ENCODE assay signal across 8 cellular contexts in the genomic region with DNA sequence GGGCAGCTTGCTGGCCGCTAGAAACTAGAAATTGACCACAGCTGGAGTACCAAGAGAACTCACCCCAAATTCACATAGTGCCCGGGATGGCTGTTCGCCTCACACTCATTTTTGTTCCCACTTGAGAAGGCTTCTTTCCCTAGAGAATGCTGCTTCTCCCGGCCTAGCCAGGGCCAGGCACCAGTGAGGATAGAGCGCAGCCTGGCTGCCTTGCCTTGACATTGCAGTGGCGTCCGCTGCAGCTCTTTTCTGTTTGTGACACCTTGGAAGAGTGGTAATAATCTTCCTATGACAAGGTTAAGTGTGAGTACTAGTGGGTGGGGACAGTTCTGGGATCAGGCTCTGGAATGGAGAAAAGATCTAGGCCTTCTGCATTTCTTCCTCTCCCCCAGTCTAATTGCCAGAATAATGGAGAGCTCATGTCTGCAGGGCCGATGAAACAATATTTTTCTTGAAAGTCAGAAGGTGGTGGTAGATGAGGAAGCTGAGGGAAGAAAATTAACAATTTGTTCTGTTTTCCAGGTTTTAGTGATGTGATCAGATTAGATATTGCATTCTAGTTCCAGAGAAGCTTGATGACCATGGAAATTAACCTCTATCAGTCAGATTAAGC. TPM values are rescaled to one million over a fixed set of nuclear protein-coding genes. Genes with fewer than 3 reads are reported as not detected.
DNase-seq lines count a peak whose midpoint lies in the region; ATAC-seq and TF ChIP-seq lines count a peak whose summit lies in the region.

No MANE protein-coding gene starts in this region.

- TF ChIP-seq CTCF in LNCaP clone FGC (IDR thresholded peaks at IDR 0.05; ENCODE audit: control insufficient read depth, extremely low read depth, insufficient read depth), result peak; percentile 96
- TF ChIP-seq CTCF in tibial nerve (IDR thresholded peaks at IDR 0.05), result peak; percentile 94 to 98 (median 96)

- H3K4me3 ChIP-seq in LNCaP clone FGC (ENCODE audit: low read depth, low read length) (peak overlapping the region; percentile 74), tibial nerve (peak overlapping the region; percentile 64 to 84 (median 68))

- peak; percentile 44 for ATAC-seq in GM21737 (IDR thresholded peaks at IDR 0.05; ENCODE audit: unreplicated experiment)
- ATAC-seq in activated naive CD4-positive, alpha-beta T cell treated with anti-CD3 and anti-CD28 coated beads, Interleukin-2, amount 50 U/mL, for 72 hours, result peak; percentile 39 to 40

- H3K9me3 Mint-ChIP-seq in activated naive CD4-positive, alpha-beta T cell treated with anti-CD3 and anti-CD28 coated beads, Interleukin-2, amount 50 U/mL, for 72 hours, result no peaks in the 10 kb centered on the region

- no peaks in the 10 kb centered on the region for H3K27me3 ChIP-seq in tibial nerve

- DNase-seq in DMS153 treated with DMSO at 0.1 percent for 48 hours (lab: John Stamatoyannopoulos, UW; ENCODE audit: unreplicated experiment) (peak; percentile 77), LNCaP clone FGC (ENCODE audit: low read depth) (peak; percentile 52), RPMI8226 (peak; percentile 62), glomerular visceral epithelial cell (ENCODE audit: extremely low spot score) (peak; percentile 81), nucleus accumbens (lab: John Stamatoyannopoulos, UW) (peak in 51 of 56 donors; percentile 31 to 92 (median 76)), tibial nerve (ENCODE audit: low spot score in 2 of 2) (peak; percentile 67 to 73)
- peak; percentile 63 to 70 for DNase-seq in activated naive CD4-positive, alpha-beta T cell treated with anti-CD3 and anti-CD28 coated beads, Interleukin-2, amount 50 U/mL, for 72 hours (ENCODE audit: low spot score in 2 of 2)

- H3K9me3 ChIP-seq in tibial nerve, result no peaks in the 10 kb centered on the region

- no peak for TF ChIP-seq EP300 in tibial nerve (IDR thresholded peaks at IDR 0.05)

- peak overlapping the region; percentile 80 to 99 for H3K27ac Mint-ChIP-seq in activated naive CD4-positive, alpha-beta T cell treated with anti-CD3 and anti-CD28 coated beads, Interleukin-2, amount 50 U/mL, for 72 hours

- TF ChIP-seq POLR2A in tibial nerve (IDR thresholded peaks at IDR 0.05), result no peak

- WGBS in tibial nerve, 2 donors, result 5% methylated on average over 8 of the region's 8 CpGs

- H3K27ac ChIP-seq in tibial nerve, result peak overlapping the region; percentile 92 to 100 (median 98)

- peaks cover 0 to 51% (median 39%) of the 10 kb centered on the region in 4 donors for H3K4me1 ChIP-seq in tibial nerve

- H3K36me3 Mint-ChIP-seq in activated naive CD4-positive, alpha-beta T cell treated with anti-CD3 and anti-CD28 coated beads, Interleukin-2, amount 50 U/mL, for 72 hours, result peaks cover 6 to 13% of the 10 kb centered on the region in 2 donors

- H3K36me3 ChIP-seq in tibial nerve, result no peaks in the 10 kb centered on the region

RNA-seq across cellular contexts. Expression of a gene that starts 3.7 kb away (rescaled TPM):
- under 1 TPM in 1 of 2 donors, not detected in 1; 0.25 TPM for total RNA-seq in activated naive CD4-positive, alpha-beta T cell treated with anti-CD3 and anti-CD28 coated beads, Interleukin-2, amount 50 U/mL, for 72 hours
- under 1 TPM in 2 of 4 donors, not detected in 2; 0.44 to 0.63 TPM for total RNA-seq in tibial nerve

RNA-seq across cellular contexts. Expression of a gene that starts 6.1 kb away (rescaled TPM):
- 10 to 100 TPM; 10.0 to 21.9 TPM for total RNA-seq in activated naive CD4-positive, alpha-beta T cell treated with anti-CD3 and anti-CD28 coated beads, Interleukin-2, amount 50 U/mL, for 72 hours
- 10 to 100 TPM; 28.6 to 90.3 (median 34.9) TPM for total RNA-seq in tibial nerve

RNA-seq across cellular contexts. Expression of a gene that starts 34.5 kb away (rescaled TPM):
- total RNA-seq in activated naive CD4-positive, alpha-beta T cell treated with anti-CD3 and anti-CD28 coated beads, Interleukin-2, amount 50 U/mL, for 72 hours, result under 1 TPM in 1 of 2 donors, not detected in 1; 0.23 TPM
- total RNA-seq in tibial nerve, result 100 to 1,000 TPM in 1 of 4 donors, 10 to 100 TPM in 3; 72.5 to 128 (median 80.9) TPM

RNA-seq across cellular contexts. Expression of a gene that starts 46.9 kb away (rescaled TPM):
- total RNA-seq in activated naive CD4-positive, alpha-beta T cell treated with anti-CD3 and anti-CD28 coated beads, Interleukin-2, amount 50 U/mL, for 72 hours, result not detected
- not detected for total RNA-seq in tibial nerve

RNA-seq across cellular contexts. Expression of a gene that starts 51.3 kb away (rescaled TPM):
- not detected for total RNA-seq in activated naive CD4-positive, alpha-beta T cell treated with anti-CD3 and anti-CD28 coated beads, Interleukin-2, amount 50 U/mL, for 72 hours
- under 1 TPM in 1 of 4 donors, not detected in 3; 0.39 TPM for total RNA-seq in tibial nerve

Comparison
In these comparisons a context has a peak if more than half of its experiments do, and no peak if none do; other contexts are left out.
1. Peak in every context shown above with its lines: DNase-seq, ATAC-seq, H3K4me3 ChIP-seq and H3K27ac ChIP-seq.
2. RNA of a gene that starts 34.5 kb away (total RNA-seq): 72.5 to 128 TPM in tibial nerve; 0.23 TPM in activated naive CD4-positive, alpha-beta T cell treated with anti-CD3 and anti-CD28 coated beads, Interleukin-2, amount 50 U/mL, for 72 hours; every median in the first group is over 10 times any median in the second.